ENCODE assay signal across 1 cellular context in genomic region chr11:121292503-121293275, GRCh38.
TF ChIP-seq lines count a peak whose summit lies in the region.

A gene with protein sequence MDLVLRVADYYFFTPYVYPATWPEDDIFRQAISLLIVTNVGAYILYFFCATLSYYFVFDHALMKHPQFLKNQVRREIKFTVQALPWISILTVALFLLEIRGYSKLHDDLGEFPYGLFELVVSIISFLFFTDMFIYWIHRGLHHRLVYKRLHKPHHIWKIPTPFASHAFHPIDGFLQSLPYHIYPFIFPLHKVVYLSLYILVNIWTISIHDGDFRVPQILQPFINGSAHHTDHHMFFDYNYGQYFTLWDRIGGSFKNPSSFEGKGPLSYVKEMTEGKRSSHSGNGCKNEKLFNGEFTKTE (plus strand): TSS chr11:121292771. CDS start chr11:121303376, 10,605 bp downstream.

TF ChIP-seq in GM12878, 131 proteins besides CTCF, POLR2A, EP300 and RAD21 (continued from another document):
- TF ChIP-seq PBX3 (IDR thresholded peaks at IDR 0.05; ENCODE audit: insufficient replicate concordance, low read depth, low read length): no peak
- TF ChIP-seq, protein P1, sequence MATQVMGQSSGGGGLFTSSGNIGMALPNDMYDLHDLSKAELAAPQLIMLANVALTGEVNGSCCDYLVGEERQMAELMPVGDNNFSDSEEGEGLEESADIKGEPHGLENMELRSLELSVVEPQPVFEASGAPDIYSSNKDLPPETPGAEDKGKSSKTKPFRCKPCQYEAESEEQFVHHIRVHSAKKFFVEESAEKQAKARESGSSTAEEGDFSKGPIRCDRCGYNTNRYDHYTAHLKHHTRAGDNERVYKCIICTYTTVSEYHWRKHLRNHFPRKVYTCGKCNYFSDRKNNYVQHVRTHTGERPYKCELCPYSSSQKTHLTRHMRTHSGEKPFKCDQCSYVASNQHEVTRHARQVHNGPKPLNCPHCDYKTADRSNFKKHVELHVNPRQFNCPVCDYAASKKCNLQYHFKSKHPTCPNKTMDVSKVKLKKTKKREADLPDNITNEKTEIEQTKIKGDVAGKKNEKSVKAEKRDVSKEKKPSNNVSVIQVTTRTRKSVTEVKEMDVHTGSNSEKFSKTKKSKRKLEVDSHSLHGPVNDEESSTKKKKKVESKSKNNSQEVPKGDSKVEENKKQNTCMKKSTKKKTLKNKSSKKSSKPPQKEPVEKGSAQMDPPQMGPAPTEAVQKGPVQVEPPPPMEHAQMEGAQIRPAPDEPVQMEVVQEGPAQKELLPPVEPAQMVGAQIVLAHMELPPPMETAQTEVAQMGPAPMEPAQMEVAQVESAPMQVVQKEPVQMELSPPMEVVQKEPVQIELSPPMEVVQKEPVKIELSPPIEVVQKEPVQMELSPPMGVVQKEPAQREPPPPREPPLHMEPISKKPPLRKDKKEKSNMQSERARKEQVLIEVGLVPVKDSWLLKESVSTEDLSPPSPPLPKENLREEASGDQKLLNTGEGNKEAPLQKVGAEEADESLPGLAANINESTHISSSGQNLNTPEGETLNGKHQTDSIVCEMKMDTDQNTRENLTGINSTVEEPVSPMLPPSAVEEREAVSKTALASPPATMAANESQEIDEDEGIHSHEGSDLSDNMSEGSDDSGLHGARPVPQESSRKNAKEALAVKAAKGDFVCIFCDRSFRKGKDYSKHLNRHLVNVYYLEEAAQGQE (IDR thresholded peaks at IDR 0.05; ENCODE audit: low read depth, low read length): 0 out of 2 replicates have a peak, but pooled peaks have one; percentile 30
